Comparison of ENCODE assay signal across 16 cellular contexts in genomic region chr2:603869-604268, GRCh38.
DNase-seq lines count a peak whose midpoint lies in the region; ATAC-seq and TF ChIP-seq lines count a peak whose summit lies in the region.
"Had no signal": no experiment of that assay in that cellular context is flagged by ENCODE, and none has a peak within 500 bp of the region (broad histone marks: within the 10 kb centered on the region; RNA-seq: fewer than 3 reads in every experiment).

No MANE protein-coding gene starts in this region.

- no peak for TF ChIP-seq CTCF in RWPE2 (IDR thresholded peaks at IDR 0.05; ENCODE audit: poor library complexity, severe bottlenecking)

- H3K36me3 ChIP-seq in RWPE2 (ENCODE audit: low read depth) = no peaks in the 10 kb centered on the region
- H3K36me3 ChIP-seq: SJCRH30 had no signal

- peaks cover 2% of the 10 kb centered on the region for H3K9me3 ChIP-seq in RWPE2 (ENCODE audit: severe bottlenecking)
- H3K9me3 ChIP-seq: SJCRH30 had no signal

- intact Hi-C loops in cardiac septum (cut with DNase I) (no loop called here), Right ventricle myocardium inferior (cut with DNase I) (no loop called here)

- H3K4me3 ChIP-seq in RWPE2 (ENCODE audit: severe bottlenecking) = no peak overlapping the region
- H3K4me3 ChIP-seq: SJCRH30 had no signal

- no peak overlapping the region for H3K27ac Mint-ChIP-seq in activated T-cell treated with anti-CD3 and anti-CD28 coated beads, Interleukin-2, amount 50 U/mL, for 24 hours

- no peaks in the 10 kb centered on the region for H3K9me3 Mint-ChIP-seq in activated T-cell treated with anti-CD3 and anti-CD28 coated beads, Interleukin-2, amount 50 U/mL, for 24 hours

- no peaks in the 10 kb centered on the region for H3K36me3 Mint-ChIP-seq in activated T-cell treated with anti-CD3 and anti-CD28 coated beads, Interleukin-2, amount 50 U/mL, for 24 hours (ENCODE audit: low read depth)

- no peaks in the 10 kb centered on the region for H3K4me1 Mint-ChIP-seq in activated T-cell treated with anti-CD3 and anti-CD28 coated beads, Interleukin-2, amount 50 U/mL, for 24 hours (ENCODE audit: low read depth)

- DNase-seq in cardiac septum (ENCODE audit: low spot score) (peak; percentile 36), Right ventricle myocardium inferior (ENCODE audit: missing footprints) (no peak), RWPE2 (ENCODE audit: low spot score) (no peak), islet precursor cell (peak; percentile 44), activated gamma-delta T cell (lab: John Stamatoyannopoulos, UW) (no peak), LoVo (ENCODE audit: low spot score) (no peak)
- DNase-seq in activated T-cell treated with anti-CD3 and anti-CD28 coated beads, Interleukin-2, amount 50 U/mL, for 24 hours = no peak
- DNase-seq: DMS 273 treated with DMSO at 0.1 percent for 48 hours, NCI-H1417, NCI-H187 treated with DMSO at 0.1 percent for 48 hours, NCI-H446, NCI-H69, RPMI8226, SJCRH30 had no signal

- H3K27me3 ChIP-seq in RWPE2 (ENCODE audit: insufficient read depth, poor library complexity, severe bottlenecking) = no peaks in the 10 kb centered on the region

- peak overlapping the region; percentile 50 for H3K27ac ChIP-seq in RWPE2 (ENCODE audit: poor library complexity, severe bottlenecking)
- H3K27ac ChIP-seq: HL-60, SJCRH30 had no signal

- H3K27me3 Mint-ChIP-seq in activated T-cell treated with anti-CD3 and anti-CD28 coated beads, Interleukin-2, amount 50 U/mL, for 24 hours = peaks cover 4% of the 10 kb centered on the region

- H3K4me3 Mint-ChIP-seq in activated T-cell treated with anti-CD3 and anti-CD28 coated beads, Interleukin-2, amount 50 U/mL, for 24 hours = no peak overlapping the region

- H3K4me1 ChIP-seq in RWPE2 (ENCODE audit: insufficient read depth, poor library complexity, severe bottlenecking) = peaks cover 6% of the 10 kb centered on the region
- H3K4me1 ChIP-seq: SJCRH30 had no signal

- ATAC-seq in Right ventricle myocardium inferior = no peak
- no peak for ATAC-seq in RWPE2 (ENCODE audit: low read depth)
- no peak for ATAC-seq in GM18867 (IDR thresholded peaks at IDR 0.05; ENCODE audit: unreplicated experiment)

Comparison
In these comparisons a context has a peak if more than half of its experiments do, and no peak if none do; other contexts are left out.
1. DNase-seq: peak in cardiac septum (single experiment) and islet precursor cell (single experiment); none in Right ventricle myocardium inferior (single experiment), RWPE2 (single experiment), activated gamma-delta T cell (single experiment), LoVo (single experiment) and activated T-cell treated with anti-CD3 and anti-CD28 coated beads, Interleukin-2, amount 50 U/mL, for 24 hours (single experiment).